ENCODE assay signal across 1 cellular context in genomic region chr9:99863955-99864354, GRCh38.
TF ChIP-seq lines count a peak whose summit lies in the region.

No MANE protein-coding gene starts in this region.

TF ChIP-seq in HepG2, 621 proteins besides CTCF, POLR2A, EP300 and RAD21:
- TF ChIP-seq SKI (IDR thresholded peaks at IDR 0.05; ENCODE audit: partially characterized antibody) (no peak), TOE1 (CRISPR knock-in tag; IDR thresholded peaks at IDR 0.05) (no peak), ZFP36L1 (CRISPR knock-in tag; IDR thresholded peaks at IDR 0.05) (no peak), MAFF (IDR thresholded peaks at IDR 0.05; ENCODE audit: low read depth, low read length) (peak; percentile 59), IKZF1 (IDR thresholded peaks at IDR 0.05) (no peak), RARG (CRISPR knock-in tag; IDR thresholded peaks at IDR 0.05; ENCODE audit: low read depth) (no peak), ZNF550 (CRISPR knock-in tag; IDR thresholded peaks at IDR 0.05; ENCODE audit: borderline replicate concordance) (no peak), ZNF232 (CRISPR knock-in tag; IDR thresholded peaks at IDR 0.05; ENCODE audit: borderline replicate concordance) (no peak), MAFK (conservative IDR thresholded peaks at IDR 0.05 in 1 of 2, IDR thresholded peaks at IDR 0.05 in 1 of 2; ENCODE audit: low read length in 2 of 2) (peak; percentile 64 to 77; a peak in 3 of 4 replicates), KLF13 (CRISPR knock-in tag; IDR thresholded peaks at IDR 0.05) (no peak)
- TF ChIP-seq, protein P1, sequence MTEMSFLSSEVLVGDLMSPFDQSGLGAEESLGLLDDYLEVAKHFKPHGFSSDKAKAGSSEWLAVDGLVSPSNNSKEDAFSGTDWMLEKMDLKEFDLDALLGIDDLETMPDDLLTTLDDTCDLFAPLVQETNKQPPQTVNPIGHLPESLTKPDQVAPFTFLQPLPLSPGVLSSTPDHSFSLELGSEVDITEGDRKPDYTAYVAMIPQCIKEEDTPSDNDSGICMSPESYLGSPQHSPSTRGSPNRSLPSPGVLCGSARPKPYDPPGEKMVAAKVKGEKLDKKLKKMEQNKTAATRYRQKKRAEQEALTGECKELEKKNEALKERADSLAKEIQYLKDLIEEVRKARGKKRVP (CRISPR knock-in tag; IDR thresholded peaks at IDR 0.05), result no peak
- TF ChIP-seq, protein P2, sequence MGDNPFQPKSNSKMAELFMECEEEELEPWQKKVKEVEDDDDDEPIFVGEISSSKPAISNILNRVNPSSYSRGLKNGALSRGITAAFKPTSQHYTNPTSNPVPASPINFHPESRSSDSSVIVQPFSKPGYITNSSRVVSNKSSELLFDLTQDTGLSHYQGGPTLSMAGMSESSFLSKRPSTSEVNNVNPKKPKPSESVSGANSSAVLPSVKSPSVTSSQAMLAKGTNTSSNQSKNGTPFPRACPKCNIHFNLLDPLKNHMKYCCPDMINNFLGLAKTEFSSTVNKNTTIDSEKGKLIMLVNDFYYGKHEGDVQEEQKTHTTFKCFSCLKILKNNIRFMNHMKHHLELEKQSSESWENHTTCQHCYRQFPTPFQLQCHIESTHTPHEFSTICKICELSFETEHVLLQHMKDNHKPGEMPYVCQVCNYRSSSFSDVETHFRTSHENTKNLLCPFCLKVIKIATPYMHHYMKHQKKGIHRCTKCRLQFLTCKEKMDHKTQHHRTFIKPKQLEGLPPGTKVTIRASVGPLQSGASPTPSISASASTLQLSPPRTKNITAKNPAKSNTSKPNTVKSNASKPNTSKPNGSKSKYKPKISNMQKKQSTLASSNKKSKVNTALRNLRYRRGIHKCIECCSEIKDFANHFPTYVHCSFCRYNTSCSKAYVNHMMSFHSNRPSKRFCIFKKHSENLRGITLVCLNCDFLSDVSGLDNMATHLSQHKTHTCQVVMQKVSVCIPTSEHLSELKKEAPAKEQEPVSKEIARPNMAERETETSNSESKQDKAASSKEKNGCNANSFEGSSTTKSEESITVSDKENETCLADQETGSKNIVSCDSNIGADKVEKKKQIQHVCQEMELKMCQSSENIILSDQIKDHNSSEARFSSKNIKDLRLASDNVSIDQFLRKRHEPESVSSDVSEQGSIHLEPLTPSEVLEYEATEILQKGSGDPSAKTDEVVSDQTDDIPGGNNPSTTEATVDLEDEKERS (CRISPR knock-in tag; IDR thresholded peaks at IDR 0.05), result no peak
